Comparison of ENCODE assay signal across 1 cellular context in the genomic region with DNA sequence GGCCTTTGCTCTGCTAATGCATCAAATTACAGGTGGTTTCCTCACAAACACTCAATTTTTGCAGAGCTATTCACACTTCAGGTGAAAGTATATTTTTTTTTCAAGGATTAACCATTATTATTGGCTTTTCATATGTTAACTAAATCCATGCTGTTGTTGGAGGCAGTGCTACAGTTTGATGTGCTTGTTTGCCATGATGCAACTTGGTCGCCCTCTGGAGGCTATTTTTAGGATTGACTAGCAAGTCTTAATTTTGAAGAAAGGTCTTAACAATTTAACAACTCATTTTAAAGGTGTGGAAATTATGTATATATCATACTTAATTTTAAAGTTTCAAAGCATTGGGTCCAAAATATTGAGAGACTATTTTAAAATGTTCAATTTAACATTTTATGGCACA.
TF ChIP-seq lines count a peak whose summit lies in the region.

No MANE protein-coding gene starts in this region.

TF ChIP-seq in WTC11, 78 proteins besides CTCF, POLR2A, EP300 and RAD21 (continued from another document):
- TF ChIP-seq, protein P1, sequence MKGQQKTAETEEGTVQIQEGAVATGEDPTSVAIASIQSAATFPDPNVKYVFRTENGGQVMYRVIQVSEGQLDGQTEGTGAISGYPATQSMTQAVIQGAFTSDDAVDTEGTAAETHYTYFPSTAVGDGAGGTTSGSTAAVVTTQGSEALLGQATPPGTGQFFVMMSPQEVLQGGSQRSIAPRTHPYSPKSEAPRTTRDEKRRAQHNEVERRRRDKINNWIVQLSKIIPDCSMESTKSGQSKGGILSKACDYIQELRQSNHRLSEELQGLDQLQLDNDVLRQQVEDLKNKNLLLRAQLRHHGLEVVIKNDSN (CRISPR knock-in tag; IDR thresholded peaks at IDR 0.05): no peak
- TF ChIP-seq, protein P2, sequence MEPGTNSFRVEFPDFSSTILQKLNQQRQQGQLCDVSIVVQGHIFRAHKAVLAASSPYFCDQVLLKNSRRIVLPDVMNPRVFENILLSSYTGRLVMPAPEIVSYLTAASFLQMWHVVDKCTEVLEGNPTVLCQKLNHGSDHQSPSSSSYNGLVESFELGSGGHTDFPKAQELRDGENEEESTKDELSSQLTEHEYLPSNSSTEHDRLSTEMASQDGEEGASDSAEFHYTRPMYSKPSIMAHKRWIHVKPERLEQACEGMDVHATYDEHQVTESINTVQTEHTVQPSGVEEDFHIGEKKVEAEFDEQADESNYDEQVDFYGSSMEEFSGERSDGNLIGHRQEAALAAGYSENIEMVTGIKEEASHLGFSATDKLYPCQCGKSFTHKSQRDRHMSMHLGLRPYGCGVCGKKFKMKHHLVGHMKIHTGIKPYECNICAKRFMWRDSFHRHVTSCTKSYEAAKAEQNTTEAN (CRISPR knock-in tag; IDR thresholded peaks at IDR 0.05): no peak
- TF ChIP-seq ELF4 (CRISPR knock-in tag; IDR thresholded peaks at IDR 0.05; ENCODE audit: low read depth): no peak
- TF ChIP-seq ESRRA (CRISPR knock-in tag; IDR thresholded peaks at IDR 0.05; ENCODE audit: borderline replicate concordance): no peak
- no peak for TF ChIP-seq SP1 (CRISPR knock-in tag; conservative IDR thresholded peaks at IDR 0.05)
- no peak for TF ChIP-seq FOXK1 (CRISPR knock-in tag; IDR thresholded peaks at IDR 0.05)
- no peak for TF ChIP-seq RELA (CRISPR knock-in tag; IDR thresholded peaks at IDR 0.05; ENCODE audit: borderline replicate concordance)
- no peak for TF ChIP-seq HMGA2 (CRISPR knock-in tag; IDR thresholded peaks at IDR 0.05)
- no peak for TF ChIP-seq ZNF416 (CRISPR knock-in tag; IDR thresholded peaks at IDR 0.05)
